Comparison of ENCODE assay signal across 14 cellular contexts in genomic region chr11:1852271-1852877, GRCh38. TPM values are rescaled to one million over a fixed set of nuclear protein-coding genes. Genes with fewer than 3 reads are reported as not detected.
DNase-seq lines count a peak whose midpoint lies in the region; ATAC-seq and TF ChIP-seq lines count a peak whose summit lies in the region.
"Had no signal": no experiment of that assay in that cellular context is flagged by ENCODE, and none has a peak within 500 bp of the region (broad histone marks: within the 10 kb centered on the region; RNA-seq: fewer than 3 reads in every experiment).

No MANE protein-coding gene starts in this region.

- H3F3A ChIP-seq in MM.1S (ENCODE audit: insufficient read depth, low read length) = peaks cover 14% of the 10 kb centered on the region

- no peaks in the 10 kb centered on the region for H3K36me3 Mint-ChIP-seq in activated naive CD4-positive, alpha-beta T cell treated with anti-CD3 and anti-CD28 coated beads, Interleukin-2, amount 50 U/mL, for 24 hours
- H3K36me3 Mint-ChIP-seq: brain, type B pancreatic cell had no signal

- H4K20me1 ChIP-seq in MM.1S (ENCODE audit: insufficient read depth, low read length) = no peaks in the 10 kb centered on the region; the same call in 1 of the 2 replicates

- peaks cover 46% of the 10 kb centered on the region for H3K4me1 ChIP-seq in MM.1S (ENCODE audit: low read length)
- peaks cover 0 to 51% (median 7%) of the 10 kb centered on the region in 3 donors for H3K4me1 ChIP-seq in esophagus squamous epithelium
- H3K4me1 ChIP-seq in upper lobe of left lung = peaks cover 13 to 40% (median 21%) of the 10 kb centered on the region in 4 donors

- peak overlapping the region; percentile 90; the same call in 1 of the 2 replicates for H2AFZ ChIP-seq in MM.1S (ENCODE audit: low read length)

- peak overlapping the region; percentile 96 for H3K4me3 Mint-ChIP-seq in activated naive CD4-positive, alpha-beta T cell treated with anti-CD3 and anti-CD28 coated beads, Interleukin-2, amount 50 U/mL, for 24 hours
- H3K4me3 Mint-ChIP-seq: brain, type B pancreatic cell had no signal

- TF ChIP-seq CTCF in MM.1S (IDR thresholded peaks at IDR 0.05; ENCODE audit: low read length) (no peak), esophagus squamous epithelium (IDR thresholded peaks at IDR 0.05) (no peak), upper lobe of left lung (IDR thresholded peaks at IDR 0.05) (no peak)

- 70 to 72% methylated on average over 9 to 12 of the region's 25 CpGs for WGBS in esophagus squamous epithelium, 2 donors
- WGBS in upper lobe of left lung, 2 donors = 74 to 85% methylated on average over 20 to 25 of the region's 25 CpGs

- ATAC-seq in upper lobe of left lung (ENCODE audit: low FRiP score in 2 of 2) = no peak

- TF ChIP-seq EP300 in upper lobe of left lung (IDR thresholded peaks at IDR 0.05) = no peak

- intact Hi-C loops in esophagus squamous epithelium (cut with DNase I) = no loop called here

- H3K9me2 ChIP-seq in MM.1S (replicated peaks; ENCODE audit: insufficient read depth, low read length) = no peaks in the 10 kb centered on the region

- H3K9me3 ChIP-seq in MM.1S (replicated peaks; ENCODE audit: insufficient read depth, low read length) (no peaks in the 10 kb centered on the region), esophagus squamous epithelium (no peaks in the 10 kb centered on the region), upper lobe of left lung (no peaks in the 10 kb centered on the region)

- no peaks in the 10 kb centered on the region for H3K27me3 Mint-ChIP-seq in activated naive CD4-positive, alpha-beta T cell treated with anti-CD3 and anti-CD28 coated beads, Interleukin-2, amount 50 U/mL, for 24 hours
- H3K27me3 Mint-ChIP-seq: type B pancreatic cell had no signal

- peaks cover 45% of the 10 kb centered on the region for H3K79me2 ChIP-seq in MM.1S (ENCODE audit: low read length)

- no peaks in the 10 kb centered on the region for H3K36me3 ChIP-seq in MM.1S (replicated peaks; ENCODE audit: insufficient read depth, low read length)
- H3K36me3 ChIP-seq in esophagus squamous epithelium = no peaks in the 10 kb centered on the region
- no peaks in the 10 kb centered on the region for H3K36me3 ChIP-seq in upper lobe of left lung

- DNase-seq in activated naive CD4-positive, alpha-beta T cell treated with Interleukin-2 at 50 U/mL for 16 hours = no peak
- DNase-seq in MM.1S = peak; percentile 12
- DNase-seq in esophagus squamous epithelium (lab: John Stamatoyannopoulos, UW) = no peak
- DNase-seq in upper lobe of left lung = peak in 1 of 2 donors; percentile 74
- DNase-seq in D341Med (ENCODE audit: low spot score) = no peak
- no peak for DNase-seq in NCI-H2081 treated with DMSO at 0.1 percent for 48 hours (lab: John Stamatoyannopoulos, UW)
- no peak for DNase-seq in NCI-H446 treated with DMSO at 0.1 percent for 48 hours (lab: John Stamatoyannopoulos, UW)
- DNase-seq: NCI-H345 had no signal

- TF ChIP-seq POLR2A in esophagus squamous epithelium (IDR thresholded peaks at IDR 0.05) (no peak), upper lobe of left lung (IDR thresholded peaks at IDR 0.05) (no peak)

- no peaks in the 10 kb centered on the region for H3K9me3 Mint-ChIP-seq in activated naive CD4-positive, alpha-beta T cell treated with anti-CD3 and anti-CD28 coated beads, Interleukin-2, amount 50 U/mL, for 24 hours
- H3K9me3 Mint-ChIP-seq: type B pancreatic cell had no signal

- H3K27ac Mint-ChIP-seq in activated naive CD4-positive, alpha-beta T cell treated with anti-CD3 and anti-CD28 coated beads, Interleukin-2, amount 50 U/mL, for 24 hours = peak overlapping the region; percentile 98
- H3K27ac Mint-ChIP-seq: brain, type B pancreatic cell had no signal

- H3K4me3 ChIP-seq in MM.1S (ENCODE audit: low read length) (peak overlapping the region; percentile 74), esophagus squamous epithelium (no peak overlapping the region), upper lobe of left lung (peak overlapping the region in 1 of 4 donors; percentile 52)

- H3K9ac ChIP-seq in MM.1S (ENCODE audit: low read length) = peak overlapping the region; percentile 86

- peak overlapping the region; percentile 88 for H3K4me2 ChIP-seq in MM.1S (ENCODE audit: low read depth, low read length)

- H3K27me3 ChIP-seq in MM.1S (replicated peaks; ENCODE audit: insufficient read depth, low read length) = no peaks in the 10 kb centered on the region; the same call in 1 of the 2 replicates
- no peaks in the 10 kb centered on the region for H3K27me3 ChIP-seq in esophagus squamous epithelium
- H3K27me3 ChIP-seq in upper lobe of left lung = no peaks in the 10 kb centered on the region

- peaks cover 71% of the 10 kb centered on the region for H3K4me1 Mint-ChIP-seq in activated naive CD4-positive, alpha-beta T cell treated with anti-CD3 and anti-CD28 coated beads, Interleukin-2, amount 50 U/mL, for 24 hours
- H3K4me1 Mint-ChIP-seq: brain had no signal

- H3K27ac ChIP-seq in MM.1S (ENCODE audit: low read length) (peak overlapping the region; percentile 100), esophagus squamous epithelium (peak overlapping the region in 3 of 4 donors; percentile 19 to 69 (median 67)), upper lobe of left lung (peak overlapping the region; percentile 74 to 90 (median 84))

RNA-seq across cellular contexts. Expression of gene LSP1, which starts 0.5 kb away (rescaled TPM):
- total RNA-seq in esophagus squamous epithelium = 10 to 100 TPM; 23.3 to 75.9 (median 46.4) TPM
- 100 to 1,000 TPM in 2 of 6 donors, 10 to 100 TPM in 4; 29.3 to 162 (median 66.2) TPM for total RNA-seq in upper lobe of left lung
- total RNA-seq: SK-MEL-5 had no signal

RNA-seq across cellular contexts. Expression of gene TNNI2, which starts 13.6 kb away (rescaled TPM):
- total RNA-seq in esophagus squamous epithelium (10 to 100 TPM in 3 of 4 donors, not detected in 1; 14.7 to 23.8 (median 15.0) TPM), upper lobe of left lung (10 to 100 TPM in 5 of 6 donors, 1 to 10 TPM in 1; 7.3 to 28.3 (median 16.7) TPM)
- total RNA-seq: osteoblast, SK-MEL-5 had no signal

RNA-seq across cellular contexts. Expression of gene SYT8, which starts 17.6 kb away (rescaled TPM):
- total RNA-seq in esophagus squamous epithelium = 100 to 1,000 TPM in 1 of 4 donors, 10 to 100 TPM in 3; 28.7 to 110 (median 69.3) TPM
- 10 to 100 TPM in 4 of 6 donors, 1 to 10 TPM in 2; 7.4 to 31.3 (median 22.9) TPM for total RNA-seq in upper lobe of left lung
- total RNA-seq: SK-MEL-5 had no signal

RNA-seq across cellular contexts. Expression of gene PRR33, which starts 39.3 kb away (rescaled TPM):
- not detected for total RNA-seq in esophagus squamous epithelium
- total RNA-seq in upper lobe of left lung = not detected
- total RNA-seq: esophagus mucosa, osteoblast, SK-MEL-5 had no signal
